ENCODE assay signal across 31 cellular contexts in the genomic region with DNA sequence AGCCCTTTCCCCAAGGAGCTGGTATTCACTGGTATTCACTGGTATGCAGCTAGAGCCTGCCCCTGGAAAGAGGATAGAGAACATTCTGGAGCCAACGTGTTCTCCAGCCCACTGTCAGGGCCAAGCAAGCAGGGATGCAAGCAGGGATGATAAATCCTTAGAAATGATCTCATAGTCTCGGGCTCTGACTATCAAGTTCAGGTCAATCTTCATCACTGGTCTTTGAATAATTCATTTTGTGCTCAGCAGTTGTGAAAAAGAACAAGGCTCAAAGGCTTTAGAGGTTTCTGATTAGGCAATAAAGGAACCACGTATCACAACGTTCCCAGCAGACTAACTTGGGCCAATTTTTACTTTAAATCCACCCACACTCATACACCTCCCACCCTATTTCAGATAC. TPM values are rescaled to one million over a fixed set of nuclear protein-coding genes. Genes with fewer than 3 reads are reported as not detected.
"Had no signal": no experiment of that assay in that cellular context is flagged by ENCODE, and none has a peak within 500 bp of the region (broad histone marks: within the 10 kb centered on the region; RNA-seq: fewer than 3 reads in every experiment).

No MANE protein-coding gene starts in this region.

- H3K4me3 Mint-ChIP-seq: activated CD4-positive, alpha-beta memory T cell treated with anti-CD3 and anti-CD28 coated beads, Interleukin-2, amount 10 ng/mL, durations not matched to agents 7 days and 5 days; activated CD4-positive, alpha-beta T cell treated with anti-CD3 and anti-CD28 coated beads for 36 hours; activated naive CD8-positive, alpha-beta T cell treated with anti-CD3 and anti-CD28 coated beads, Interleukin-2, amount 10 ng/mL, durations not matched to agents 7 days and 5 days; activated T-cell treated with anti-CD3 and anti-CD28 coated beads, Interleukin-2, amount 50 U/mL, for 72 hours; central memory CD8-positive, alpha-beta T cell; T-cell had no signal

- ATAC-seq: activated CD4-positive, alpha-beta T cell treated with anti-CD3 and anti-CD28 coated beads for 36 hours; activated T-cell treated with anti-CD3 and anti-CD28 coated beads, Interleukin-2, amount 50 U/mL, for 72 hours; body of pancreas; T-cell had no signal

- H3K27ac Mint-ChIP-seq: activated CD4-positive, alpha-beta memory T cell treated with anti-CD3 and anti-CD28 coated beads, Interleukin-2, amount 10 ng/mL, durations not matched to agents 7 days and 5 days; activated CD4-positive, alpha-beta T cell treated with anti-CD3 and anti-CD28 coated beads for 36 hours; activated naive CD8-positive, alpha-beta T cell treated with anti-CD3 and anti-CD28 coated beads, Interleukin-2, amount 10 ng/mL, durations not matched to agents 7 days and 5 days; activated T-cell treated with anti-CD3 and anti-CD28 coated beads, Interleukin-2, amount 50 U/mL, for 72 hours; activated T-helper 2 cell treated with anti-CD3 and anti-CD28 coated beads, Interferon-gamma antibody, Interleukin-2, Interleukin-4, amounts not matched to agents 10 μg/mL and 5 μg/mL and 100 μg/mL, durations not matched to agents 14 hours and 24 hours and 36 hours; T-cell had no signal

- H3K4me3 ChIP-seq: adrenal gland, body of pancreas, SK-N-MC had no signal

- H3K9me3 Mint-ChIP-seq: activated CD4-positive, alpha-beta memory T cell treated with anti-CD3 and anti-CD28 coated beads, Interleukin-2, amount 10 ng/mL, durations not matched to agents 7 days and 5 days; activated naive CD8-positive, alpha-beta T cell treated with anti-CD3 and anti-CD28 coated beads, Interleukin-2, amount 10 ng/mL, durations not matched to agents 7 days and 5 days; activated T-cell treated with anti-CD3 and anti-CD28 coated beads, Interleukin-2, amount 50 U/mL, for 72 hours; activated T-helper 2 cell treated with anti-CD3 and anti-CD28 coated beads, Interferon-gamma antibody, Interleukin-2, Interleukin-4, amounts not matched to agents 10 μg/mL and 5 μg/mL and 100 μg/mL, durations not matched to agents 14 hours and 24 hours and 36 hours; central memory CD8-positive, alpha-beta T cell; T-cell had no signal

- H3K36me3 Mint-ChIP-seq: activated naive CD8-positive, alpha-beta T cell treated with anti-CD3 and anti-CD28 coated beads, Interleukin-2, amount 10 ng/mL, durations not matched to agents 7 days and 5 days; T-cell had no signal

- H3K4me1 Mint-ChIP-seq: activated CD4-positive, alpha-beta memory T cell treated with anti-CD3 and anti-CD28 coated beads, Interleukin-2, amount 10 ng/mL, durations not matched to agents 7 days and 5 days; activated CD4-positive, alpha-beta T cell treated with anti-CD3 and anti-CD28 coated beads for 36 hours; activated naive CD8-positive, alpha-beta T cell treated with anti-CD3 and anti-CD28 coated beads, Interleukin-2, amount 10 ng/mL, durations not matched to agents 7 days and 5 days; central memory CD8-positive, alpha-beta T cell; T-cell had no signal

- DNase-seq: activated CD4-positive, alpha-beta memory T cell treated with anti-CD3 and anti-CD28 coated beads, Interleukin-2, amount 10 ng/mL, durations not matched to agents 7 days and 5 days; activated CD4-positive, alpha-beta T cell treated with anti-CD3 and anti-CD28 coated beads for 36 hours; activated CD4-positive, alpha-beta T cell treated with anti-CD3 and anti-CD28 coated beads, Interleukin-2, amount 50 U/mL, for 1 hour; activated naive CD4-positive, alpha-beta T cell treated with anti-CD3 and anti-CD28 coated beads, Interleukin-2, amount 50 U/mL, for 16 hours; activated naive CD8-positive, alpha-beta T cell treated with anti-CD3 and anti-CD28 coated beads, Interleukin-2, amount 10 ng/mL, durations not matched to agents 7 days and 5 days; activated T-cell treated with anti-CD3 and anti-CD28 coated beads for 4 hours; activated T-cell treated with anti-CD3 and anti-CD28 coated beads, Interleukin-2, amount 50 U/mL, for 72 hours; adrenal gland; aorta; body of pancreas; Kasumi-1; KBM-7; NCI-H1092 treated with DMSO at 0.1 percent for 48 hours; NCI-H1417 treated with DMSO at 0.1 percent for 48 hours; NCI-H1694; NCI-H2029; NCI-H2107; NCI-H2171 treated with DMSO at 0.1 percent for 48 hours; NCI-H226; NCI-H510A; NCI-H526 treated with DMSO at 0.1 percent for 48 hours; NCI-H82; T-cell; T-helper 2 cell; WERI-Rb-1 had no signal

RNA-seq across cellular contexts. Expression of a gene that starts 57.4 kb away (rescaled TPM):
- total RNA-seq: activated CD4-positive, alpha-beta memory T cell treated with anti-CD3 and anti-CD28 coated beads, Interleukin-2, amount 10 ng/mL, durations not matched to agents 7 days and 5 days; activated CD4-positive, alpha-beta T cell treated with anti-CD3 and anti-CD28 coated beads for 36 hours; activated CD8-positive, alpha-beta memory T cell treated with anti-CD3 and anti-CD28 coated beads for 36 hours; activated naive CD8-positive, alpha-beta T cell treated with anti-CD3 and anti-CD28 coated beads, Interleukin-2, amount 10 ng/mL, durations not matched to agents 7 days and 5 days; activated T-cell treated with anti-CD3 and anti-CD28 coated beads, Interleukin-2, amount 50 U/mL, for 72 hours; activated T-helper 2 cell treated with anti-CD3 and anti-CD28 coated beads, Interferon-gamma antibody, Interleukin-2, Interleukin-4, amounts not matched to agents 10 μg/mL and 5 μg/mL and 100 μg/mL, durations not matched to agents 14 hours and 24 hours and 36 hours; adrenal gland; aorta; OCI-LY7; RPMI7951; T-cell had no signal
- polyA plus RNA-seq: adrenal gland, aorta had no signal
